In genomic region chr12:62603061-62603810, GRCh38 we compare ENCODE assay signal across 1 cellular context.
A peak's percentile ranks its signal among the peaks of the same experiment; 100 is the strongest.
TF ChIP-seq lines count a peak whose summit lies in the region.

No MANE protein-coding gene starts in this region.

TF ChIP-seq in K562, 482 proteins besides CTCF, POLR2A, EP300 and RAD21 (continued from another document):
- TF ChIP-seq GABPB1 (CRISPR knock-in tag; IDR thresholded peaks at IDR 0.05) (peak; percentile 74; the same call in 1 of the 2 replicates), ARID4B (CRISPR knock-in tag; IDR thresholded peaks at IDR 0.05) (peak; percentile 57; the same call in 1 of the 2 replicates), TBL1XR1 (IDR thresholded peaks at IDR 0.05; ENCODE audit: low read length in 2 of 2) (peak in 1 of 2 experiments; percentile 49; a peak in 1 of 4 replicates), FOXM1 (IDR thresholded peaks at IDR 0.05; ENCODE audit: low read depth) (no peak), FOXM1 (CRISPR knock-in tag; IDR thresholded peaks at IDR 0.05; ENCODE audit: low read depth) (peak; percentile 88; the same call in 1 of the 2 replicates), VEZF1 (CRISPR knock-in tag; IDR thresholded peaks at IDR 0.05) (peak; percentile 83), ZNF79 (CRISPR knock-in tag; IDR thresholded peaks at IDR 0.05; ENCODE audit: low read depth) (no peak), CGGBP1 (CRISPR knock-in tag; IDR thresholded peaks at IDR 0.05) (no peak), ATF6 (CRISPR knock-in tag; IDR thresholded peaks at IDR 0.05) (0 out of 2 replicates have a peak, but pooled peaks have one; percentile 72), PHF8 (IDR thresholded peaks at IDR 0.05; ENCODE audit: borderline replicate concordance, low read length) (peak; percentile 50; the same call in 1 of the 2 replicates), L3MBTL2 (IDR thresholded peaks at IDR 0.05) (peak; percentile 78), ZNF212 (CRISPR knock-in tag; IDR thresholded peaks at IDR 0.05) (0 out of 2 replicates have a peak, but pooled peaks have one; percentile 38), HIVEP1 (CRISPR knock-in tag; IDR thresholded peaks at IDR 0.05) (0 out of 2 replicates have a peak, but pooled peaks have one; percentile 40), ELF1 (tag; IDR thresholded peaks at IDR 0.05) (peak; percentile 72; the same call in 1 of the 2 replicates), OTX1 (CRISPR knock-in tag; IDR thresholded peaks at IDR 0.05) (peak; percentile 75; the same call in 1 of the 2 replicates), E2F4 (CRISPR knock-in tag; IDR thresholded peaks at IDR 0.05; ENCODE audit: low read depth) (peak; percentile 8; the same call in 1 of the 2 replicates), FIP1L1 (IDR thresholded peaks at IDR 0.05; ENCODE audit: low read depth, low read length, poor library complexity, severe bottlenecking) (peak; percentile 92), ZNF143 (CRISPR knock-in tag; IDR thresholded peaks at IDR 0.05) (no peak), KLF6 (CRISPR knock-in tag; IDR thresholded peaks at IDR 0.05; ENCODE audit: borderline replicate concordance) (peak; percentile 10; the same call in 1 of the 2 replicates), SOX6 (IDR thresholded peaks at IDR 0.05) (peak; percentile 96), THRB (CRISPR knock-in tag; conservative IDR thresholded peaks at IDR 0.05) (peak; percentile 71; the same call in 1 of the 2 replicates), HCFC1 (IDR thresholded peaks at IDR 0.05; ENCODE audit: low read depth, low read length) (peak; percentile 61; the same call in 1 of the 2 replicates), CREB1 (IDR thresholded peaks at IDR 0.05) (peak; percentile 45; the same call in 1 of the 2 replicates), CREB1 (CRISPR knock-in tag; IDR thresholded peaks at IDR 0.05) (peak; percentile 46; the same call in 1 of the 2 replicates), JUN (IDR thresholded peaks at IDR 0.05; ENCODE audit: borderline replicate concordance, low read depth, low read length) (no peak), JUN (CRISPR knock-in tag; IDR thresholded peaks at IDR 0.05; ENCODE audit: borderline replicate concordance) (peak; percentile 52; the same call in 1 of the 2 replicates), ZNF707 (CRISPR knock-in tag; conservative IDR thresholded peaks at IDR 0.05) (no peak), CBX1 (IDR thresholded peaks at IDR 0.05; ENCODE audit: low read depth) (0 out of 2 replicates have a peak, but pooled peaks have one; percentile 18), DMBX1 (CRISPR knock-in tag; IDR thresholded peaks at IDR 0.05; ENCODE audit: borderline replicate concordance) (peak; percentile 20; the same call in 1 of the 2 replicates), ZBTB7A (IDR thresholded peaks at IDR 0.05; ENCODE audit: borderline replicate concordance, control insufficient read depth, low read depth, low read length) (peak; percentile 62; the same call in 1 of the 2 replicates), TFAP4 (CRISPR knock-in tag; IDR thresholded peaks at IDR 0.05; ENCODE audit: borderline replicate concordance) (peak; percentile 66), CBX3 (IDR thresholded peaks at IDR 0.05; ENCODE audit: borderline replicate concordance in 1 of 2, low read length in 2 of 2) (peak in 1 of 2 experiments; percentile 73; a peak in 1 of 3 replicates), ZNF133 (CRISPR knock-in tag; IDR thresholded peaks at IDR 0.05) (0 out of 2 replicates have a peak, but pooled peaks have one; percentile 53), CTBP1 (IDR thresholded peaks at IDR 0.05; ENCODE audit: borderline replicate concordance) (peak; percentile 89), PHF20 (IDR thresholded peaks at IDR 0.05; ENCODE audit: partially characterized antibody) (no peak), PKNOX1 (IDR thresholded peaks at IDR 0.05) (no peak), POLR2B (IDR thresholded peaks at IDR 0.05; ENCODE audit: low read depth, partially characterized antibody) (peak; percentile 39), FOXO4 (CRISPR knock-in tag; IDR thresholded peaks at IDR 0.05) (no peak), SUPT5H (IDR thresholded peaks at IDR 0.05) (peak; percentile 78), ZBTB17 (CRISPR knock-in tag; IDR thresholded peaks at IDR 0.05) (0 out of 2 replicates have a peak, but pooled peaks have one; percentile 21), LCOR (CRISPR knock-in tag; IDR thresholded peaks at IDR 0.05) (0 out of 2 replicates have a peak, but pooled peaks have one; percentile 35), PCBP1 (IDR thresholded peaks at IDR 0.05; ENCODE audit: low read depth, low read length, poor library complexity, severe bottlenecking) (peak; percentile 19), RB1 (IDR thresholded peaks at IDR 0.05; ENCODE audit: low read depth) (peak; percentile 96), KDM5B (IDR thresholded peaks at IDR 0.05; ENCODE audit: insufficient replicate concordance, low read depth, low read length) (peak; percentile 50), ESRRA (IDR thresholded peaks at IDR 0.05; ENCODE audit: borderline replicate concordance, low read depth) (0 out of 2 replicates have a peak, but pooled peaks have one; percentile 10), MYNN (IDR thresholded peaks at IDR 0.05) (0 out of 2 replicates have a peak, but pooled peaks have one; percentile 33), MYNN (CRISPR knock-in tag; IDR thresholded peaks at IDR 0.05) (no peak), HNRNPL (IDR thresholded peaks at IDR 0.05; ENCODE audit: low read depth, low read length) (peak; percentile 75), PRPF4 (IDR thresholded peaks at IDR 0.05; ENCODE audit: insufficient read depth, low read depth, low read length, poor library complexity, severe bottlenecking) (peak; percentile 82), ZNF12 (CRISPR knock-in tag; IDR thresholded peaks at IDR 0.05) (peak; percentile 85; the same call in 1 of the 2 replicates), FUS (optimal IDR thresholded peaks at IDR 0.05; ENCODE audit: low read depth, low read length) (no peak), ATF1 (CRISPR knock-in tag; IDR thresholded peaks at IDR 0.05) (no peak), ATF1 (tag; IDR thresholded peaks at IDR 0.05) (peak; percentile 60), HDAC1 (IDR thresholded peaks at IDR 0.05) (no peak), TCF3 (CRISPR knock-in tag; IDR thresholded peaks at IDR 0.05) (no peak), SIN3B (IDR thresholded peaks at IDR 0.05; ENCODE audit: low read depth) (0 out of 2 replicates have a peak, but pooled peaks have one; percentile 35)
